Comparison of ENCODE assay signal across 8 cellular contexts in the genomic region with DNA sequence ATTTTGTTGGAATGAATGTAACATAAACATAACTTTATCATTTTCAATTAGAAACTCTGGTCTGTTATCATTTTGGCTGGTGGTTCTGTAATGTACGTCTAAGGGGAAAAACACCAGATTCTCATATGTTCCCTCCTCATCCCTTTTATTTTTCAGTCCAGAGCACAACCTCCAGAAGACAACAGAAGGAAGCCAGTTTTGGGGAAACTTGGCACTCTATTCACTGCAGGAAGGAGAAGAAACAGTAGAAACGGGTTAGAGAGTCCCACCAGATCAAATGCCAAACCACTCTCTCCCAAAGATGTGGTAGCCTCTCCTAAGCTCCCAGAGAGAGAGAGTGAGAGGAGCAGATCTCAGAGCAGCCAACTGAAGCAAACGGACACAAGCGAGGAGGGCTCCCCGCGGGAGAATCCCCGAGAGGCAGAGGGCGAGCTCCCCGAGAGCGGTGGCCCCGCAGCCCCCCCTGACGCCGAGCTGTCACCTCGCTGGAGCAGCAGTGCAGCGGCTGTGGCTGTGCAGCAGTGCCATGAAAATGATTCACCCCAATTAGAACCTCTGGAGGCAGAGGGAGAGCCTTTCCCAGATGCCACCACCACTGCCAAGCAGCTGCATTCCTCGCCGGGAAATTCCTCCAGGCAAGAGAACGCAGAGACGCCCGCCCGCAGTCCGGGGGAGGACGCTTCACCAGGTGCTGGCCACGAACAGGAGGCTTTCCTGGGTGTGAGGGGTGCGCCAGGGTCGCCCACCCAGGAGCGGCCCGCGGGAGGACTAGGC.
DNase-seq lines count a peak whose midpoint lies in the region; ATAC-seq and TF ChIP-seq lines count a peak whose summit lies in the region.

No MANE protein-coding gene starts in this region.

- H3K4me2 ChIP-seq in OCI-LY1 (ENCODE audit: low read length) = peak overlapping the region; percentile 80

- no peaks in the 10 kb centered on the region for H3K9me2 ChIP-seq in OCI-LY1 (ENCODE audit: low read depth, low read length)

- no peaks in the 10 kb centered on the region for H4K20me1 ChIP-seq in OCI-LY1 (ENCODE audit: insufficient read depth, low read length)

- peaks cover 68% of the 10 kb centered on the region for H3K4me1 ChIP-seq in OCI-LY1 (ENCODE audit: insufficient read depth, low read length, severe bottlenecking)
- H3K4me1 ChIP-seq in iPS-18a (ENCODE audit: control insufficient read depth, low read depth, low read length) = peaks cover 17% of the 10 kb centered on the region
- peaks cover 16 to 30% (median 19%) of the 10 kb centered on the region in 3 donors for H3K4me1 ChIP-seq in skeletal muscle tissue (ENCODE audit: control insufficient read depth in 3 of 3, insufficient read depth in 3 of 3, low read length in 3 of 3)

- H3K36me3 ChIP-seq in OCI-LY1 (ENCODE audit: insufficient read depth, low read length) (no peaks in the 10 kb centered on the region; the same call in 1 of the 2 replicates), iPS-18a (ENCODE audit: control insufficient read depth, low read depth, low read length) (no peaks in the 10 kb centered on the region), skeletal muscle tissue (ENCODE audit: control insufficient read depth in 3 of 3, insufficient read depth in 3 of 3, low read length in 3 of 3) (no peaks in the 10 kb centered on the region)

- H3K9me3 ChIP-seq in OCI-LY1 (ENCODE audit: low read length) = no peaks in the 10 kb centered on the region
- H3K9me3 ChIP-seq in iPS-18a (ENCODE audit: control insufficient read depth, low read depth, low read length) = no peaks in the 10 kb centered on the region
- no peaks in the 10 kb centered on the region for H3K9me3 ChIP-seq in skeletal muscle tissue (ENCODE audit: control insufficient read depth in 3 of 3, low read length in 3 of 3)

- in situ Hi-C loops in ACHN (cut with HindIII; ENCODE audit: low pct_ligation_motif_present, low pct_unique_long_range_greater_than_20kb, low sequenced_read_pairs) = no loop called here
- in situ Hi-C loops in astrocyte of the cerebellum (cut with HindIII; ENCODE audit: low sequenced_read_pairs) = no loop called here

- H3K27me3 ChIP-seq in OCI-LY1 (ENCODE audit: insufficient read depth, low read length) = no peaks in the 10 kb centered on the region
- peaks cover 81% of the 10 kb centered on the region for H3K27me3 ChIP-seq in iPS-18a (ENCODE audit: control insufficient read depth, insufficient read depth, low read length)
- H3K27me3 ChIP-seq in skeletal muscle tissue (ENCODE audit: control insufficient read depth in 3 of 3, insufficient read depth in 3 of 3, low read length in 3 of 3) = peaks cover 40 to 49% (median 47%) of the 10 kb centered on the region in 3 donors

- DNase-seq in ACHN (peak; percentile 51), astrocyte of the cerebellum (ENCODE audit: low read depth) (no peak), SIG-M5 treated with dmso at 0.1 percent for 504 hours (lab: John Stamatoyannopoulos, UW; ENCODE audit: unreplicated experiment) (no peak), RKO (ENCODE audit: low spot score) (no peak)

- TF ChIP-seq CTCF in OCI-LY1 (IDR thresholded peaks at IDR 0.05; ENCODE audit: low read length) (no peak), astrocyte of the cerebellum (IDR thresholded peaks at IDR 0.05; ENCODE audit: low read depth, low read length, missing control alignments) (no peak)

- ATAC-seq in GM19397 (IDR thresholded peaks at IDR 0.05; ENCODE audit: unreplicated experiment) = peak; percentile 3

- H3K27ac ChIP-seq in OCI-LY1 (ENCODE audit: low read depth, low read length, poor library complexity, severe bottlenecking) = peak overlapping the region; percentile 95
- no peak overlapping the region for H3K27ac ChIP-seq in iPS-18a (ENCODE audit: low read length)
- peak overlapping the region; percentile 59 for H3K27ac ChIP-seq in skeletal muscle tissue (ENCODE audit: low read depth, low read length)

- H3K4me3 ChIP-seq in OCI-LY1 (ENCODE audit: low read depth, low read length, poor library complexity, severe bottlenecking) = peak overlapping the region; percentile 75
- H3K4me3 ChIP-seq in astrocyte of the cerebellum (ENCODE audit: low read depth, low read length) = peak overlapping the region; percentile 74
- H3K4me3 ChIP-seq in iPS-18a (ENCODE audit: low read length) = peak overlapping the region; percentile 76
- peak overlapping the region; percentile 65 to 79 (median 75) for H3K4me3 ChIP-seq in skeletal muscle tissue (ENCODE audit: low read length in 3 of 3)

- H3K9ac ChIP-seq in OCI-LY1 (ENCODE audit: low read length) (peak overlapping the region; percentile 79), iPS-18a (ENCODE audit: low read length) (no peak overlapping the region), skeletal muscle tissue (ENCODE audit: low read depth in 1 of 3, low read length in 3 of 3) (peak overlapping the region in 2 of 3 donors; percentile 65 to 71)

- peaks cover 12% of the 10 kb centered on the region; the same call in 1 of the 2 replicates for H3F3A ChIP-seq in OCI-LY1 (ENCODE audit: insufficient read depth, low read length)

- H3K79me2 ChIP-seq in OCI-LY1 (ENCODE audit: insufficient read depth, low read length) = peaks cover 8% of the 10 kb centered on the region; the same call in 1 of the 2 replicates

- H2AFZ ChIP-seq in OCI-LY1 (ENCODE audit: low read length) = no peak overlapping the region
